ENCODE assay signal across 16 cellular contexts in the genomic region with DNA sequence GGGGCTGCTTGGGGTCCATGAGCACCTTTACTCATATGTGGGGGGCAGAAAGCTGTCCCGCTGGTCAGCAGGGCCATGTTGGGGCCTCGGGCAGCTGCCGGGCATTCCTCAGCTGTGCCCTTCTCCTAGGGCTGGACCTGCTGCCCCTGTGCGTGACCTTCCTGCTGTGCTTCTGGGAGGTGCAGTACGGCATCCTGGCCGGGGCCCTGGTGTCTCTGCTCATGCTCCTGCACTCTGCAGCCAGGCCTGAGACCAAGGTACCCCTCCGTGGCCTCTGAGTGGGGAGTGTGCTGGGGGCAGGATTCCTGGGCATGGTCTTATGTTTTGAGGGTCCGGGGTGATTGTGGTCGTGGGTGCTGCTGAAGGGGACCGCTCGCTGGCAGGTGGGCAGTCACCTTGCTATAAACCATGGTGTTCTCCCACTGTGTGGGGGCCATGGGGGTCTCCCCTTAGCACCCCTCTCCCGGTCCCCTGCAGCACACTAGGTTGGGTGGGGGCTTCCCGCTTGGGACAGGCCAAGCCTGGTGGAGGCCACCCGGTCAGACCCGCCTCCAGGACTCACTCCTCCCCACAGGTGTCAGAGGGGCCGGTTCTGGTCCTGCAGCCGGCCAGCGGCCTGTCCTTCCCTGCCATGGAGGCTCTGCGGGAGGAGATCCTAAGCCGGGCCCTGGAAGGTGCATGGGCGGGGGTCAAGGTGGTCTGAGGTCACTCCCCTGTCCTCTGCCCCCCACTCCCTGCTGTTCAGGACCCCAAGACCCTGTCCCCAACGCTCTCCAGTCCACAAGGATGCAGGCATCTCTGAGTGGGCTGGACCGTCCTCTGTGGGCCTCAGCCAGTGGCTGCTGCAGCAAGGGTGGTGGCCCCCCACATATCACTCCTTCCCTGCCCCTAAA. TPM values are rescaled to one million over a fixed set of nuclear protein-coding genes. Genes with fewer than 3 reads are reported as not detected.
DNase-seq lines count a peak whose midpoint lies in the region; ATAC-seq, FAIRE-seq and TF ChIP-seq lines count a peak whose summit lies in the region.
"Had no signal": no experiment of that assay in that cellular context is flagged by ENCODE, and none has a peak within 500 bp of the region (broad histone marks: within the 10 kb centered on the region; RNA-seq: fewer than 3 reads in every experiment).

No MANE protein-coding gene starts in this region.

- H3K27me3 ChIP-seq in right cardiac atrium (ENCODE audit: control insufficient read depth, insufficient read depth) (no peaks in the 10 kb centered on the region), right atrium auricular region (no peaks in the 10 kb centered on the region), HUES6 (ENCODE audit: control insufficient read depth, insufficient read depth, low read length) (no peaks in the 10 kb centered on the region), spleen (replicated peaks in 1 of 7) (no peaks in the 10 kb centered on the region)

- 96% methylated on average over 23 of the region's 23 CpGs for WGBS in right cardiac atrium
- WGBS in spleen, 5 donors = 93 to 100% (median 94%) methylated on average over 2 to 23 of the region's 23 CpGs

- H3K9me3 ChIP-seq in right cardiac atrium (ENCODE audit: control insufficient read depth, low read length) (no peaks in the 10 kb centered on the region), right atrium auricular region (no peaks in the 10 kb centered on the region), HUES6 (ENCODE audit: control insufficient read depth, insufficient read depth, low read depth, low read length) (no peaks in the 10 kb centered on the region), kidney (ENCODE audit: control insufficient read depth in 1 of 2, low read length in 2 of 2) (no peaks in the 10 kb centered on the region), spleen (no peaks in the 10 kb centered on the region)

- peaks cover 28% of the 10 kb centered on the region for H3K36me3 ChIP-seq in right atrium auricular region
- H3K36me3 ChIP-seq in HUES6 (ENCODE audit: control insufficient read depth, insufficient read depth, low read length) = peaks cover 52% of the 10 kb centered on the region
- H3K36me3 ChIP-seq in kidney (ENCODE audit: control insufficient read depth in 1 of 2, insufficient read depth in 2 of 2, low read length in 2 of 2) = peaks cover 14 to 27% of the 10 kb centered on the region in 2 donors
- H3K36me3 ChIP-seq in spleen = peaks cover 2 to 86% (median 23%) of the 10 kb centered on the region in 6 donors

- no peak overlapping the region for H3K27ac ChIP-seq in right cardiac atrium (ENCODE audit: low read length)
- no peak overlapping the region for H3K27ac ChIP-seq in right atrium auricular region
- H3K27ac ChIP-seq in HUES6 (ENCODE audit: low read depth, low read length) = 0 out of 2 replicates have a peak overlapping the region, but pooled peaks have one; percentile 26
- H3K27ac ChIP-seq in kidney (ENCODE audit: low read depth in 2 of 2, low read length in 2 of 2) = no peak overlapping the region
- no peak overlapping the region for H3K27ac ChIP-seq in spleen

- no peak for ATAC-seq in right cardiac atrium

- DNase-seq in right cardiac atrium (peak in 2 of 3 donors; percentile 26 to 47), right atrium auricular region (ENCODE audit: low spot score) (no peak), kidney (peak; percentile 52), spleen (peak; percentile 68), EL (no peak), NCI-H748 treated with DMSO at 0.1 percent for 48 hours (lab: John Stamatoyannopoulos, UW) (no peak)
- DNase-seq: C1 segment of cervical spinal cord; CD4-positive, alpha-beta memory T cell; DMS153; DMS79 treated with DMSO at 0.1 percent for 48 hours; GDM1 had no signal

- FAIRE-seq in kidney (lab: Jason Lieb, UNC) = no peak
- FAIRE-seq: A204.1, D721Med, GM12892, H54 had no signal

- no peak for TF ChIP-seq CTCF in right atrium auricular region (IDR thresholded peaks at IDR 0.05)
- TF ChIP-seq CTCF in kidney (IDR thresholded peaks at IDR 0.05; ENCODE audit: borderline replicate concordance, extremely low read depth, insufficient read depth) = no peak
- TF ChIP-seq CTCF in spleen (IDR thresholded peaks at IDR 0.05 in 8 of 11, conservative IDR thresholded peaks at IDR 0.05 in 3 of 11) = no peak

- H3K9ac ChIP-seq in HUES6 (ENCODE audit: low read length) (no peak overlapping the region), kidney (ENCODE audit: low read length in 2 of 2) (no peak overlapping the region)

- no peaks in the 10 kb centered on the region for H3K4me1 ChIP-seq in right cardiac atrium (ENCODE audit: control insufficient read depth, insufficient read depth, low read length)
- no peaks in the 10 kb centered on the region for H3K4me1 ChIP-seq in right atrium auricular region
- no peaks in the 10 kb centered on the region for H3K4me1 ChIP-seq in HUES6 (ENCODE audit: control insufficient read depth, insufficient read depth, low read length)
- H3K4me1 ChIP-seq in kidney (ENCODE audit: control insufficient read depth in 1 of 2, insufficient read depth in 1 of 2, low read depth in 1 of 2, low read length in 2 of 2) = peaks cover 1 to 3% of the 10 kb centered on the region in 2 donors
- H3K4me1 ChIP-seq in spleen = peaks cover 0 to 9% (median 7%) of the 10 kb centered on the region in 6 donors

- H3K4me3 ChIP-seq in right cardiac atrium (ENCODE audit: low read length) = no peak overlapping the region
- H3K4me3 ChIP-seq in right atrium auricular region = no peak overlapping the region
- no peak overlapping the region for H3K4me3 ChIP-seq in HUES6 (ENCODE audit: low read depth, low read length)
- H3K4me3 ChIP-seq in kidney (ENCODE audit: low read length in 2 of 2) = no peak overlapping the region
- H3K4me3 ChIP-seq in spleen = no peak overlapping the region

- intact Hi-C loops in right cardiac atrium (cut with DNase I) (no loop called here), kidney (cut with DNase I) (no loop called here), spleen (cut with DNase I; ENCODE audit: low total_unique reads) (no loop called here)

- TF ChIP-seq POLR2A in spleen (IDR thresholded peaks at IDR 0.05) = no peak

RNA-seq across cellular contexts. Expression of a gene that starts 12.4 kb away (rescaled TPM):
- total RNA-seq in right cardiac atrium (10 to 100 TPM; 36.3 to 49.7 (median 43.9) TPM), right atrium auricular region (10 to 100 TPM; 27.3 to 36.8 TPM), kidney (276 TPM), spleen (100 to 1,000 TPM; 303 to 481 (median 353) TPM)
- polyA plus RNA-seq in right cardiac atrium (28.7 TPM), kidney (ENCODE audit: insufficient read depth, low read depth, low replicate concordance) (43.4 TPM), spleen (10 to 100 TPM; 36.7 to 78.7 (median 57.0) TPM)

RNA-seq across cellular contexts. Expression of a gene that starts 28.0 kb away (rescaled TPM):
- total RNA-seq in right cardiac atrium (1 to 10 TPM; 5.3 to 7.8 (median 6.8) TPM), right atrium auricular region (1 to 10 TPM; 2.2 to 9.0 TPM), kidney (24.5 TPM), spleen (10 to 100 TPM; 22.8 to 39.7 (median 33.9) TPM)
- polyA plus RNA-seq in right cardiac atrium (4.4 TPM), kidney (ENCODE audit: insufficient read depth, low read depth, low replicate concordance) (11.3 TPM), spleen (10 to 100 TPM in 1 of 3 donors, 1 to 10 TPM in 2; 6.8 to 22.4 (median 8.2) TPM)

RNA-seq across cellular contexts. Expression of a gene that starts 28.1 kb away (rescaled TPM):
- total RNA-seq in right cardiac atrium = 10 to 100 TPM; 16.6 to 23.4 (median 19.9) TPM
- polyA plus RNA-seq in right cardiac atrium = 13.0 TPM
- total RNA-seq in right atrium auricular region = 10 to 100 TPM; 10.6 to 13.7 TPM
- 63.2 TPM for total RNA-seq in kidney
- 25.9 TPM for polyA plus RNA-seq in kidney (ENCODE audit: insufficient read depth, low read depth, low replicate concordance)
- total RNA-seq in spleen = 100 to 1,000 TPM in 3 of 7 donors, 10 to 100 TPM in 4; 85.9 to 137 (median 95.1) TPM
- polyA plus RNA-seq in spleen = 10 to 100 TPM; 23.6 to 63.4 (median 51.9) TPM

Comparison
In these comparisons a context has a peak if more than half of its experiments do, and no peak if none do; other contexts are left out.
1. DNase-seq: peak in right cardiac atrium (2 of 3), kidney (single experiment) and spleen (single experiment); none in right atrium auricular region (single experiment), EL (single experiment) and NCI-H748 treated with DMSO at 0.1 percent for 48 hours (single experiment).